Comparison of ENCODE assay signal across 16 cellular contexts in the genomic region with DNA sequence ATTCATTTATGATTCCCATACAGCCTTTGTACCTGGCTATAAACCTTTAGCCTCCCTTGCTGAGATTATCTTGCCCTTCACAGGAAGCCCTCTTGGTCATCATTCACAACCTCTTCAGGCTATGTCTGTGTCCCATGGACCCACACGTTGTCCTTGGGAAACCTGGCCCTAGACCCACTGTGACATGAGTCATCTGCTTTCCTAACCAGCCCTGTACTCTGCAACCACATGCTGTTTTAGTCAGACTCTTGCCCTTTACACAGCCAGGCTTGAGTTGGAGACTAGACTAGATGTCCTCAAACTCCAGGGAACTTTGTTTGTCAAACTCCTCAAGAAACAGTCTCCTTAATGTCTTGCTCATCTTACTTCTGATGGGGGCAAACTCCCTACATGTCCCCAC.
DNase-seq lines count a peak whose midpoint lies in the region; ATAC-seq and TF ChIP-seq lines count a peak whose summit lies in the region.
"Had no signal": no experiment of that assay in that cellular context is flagged by ENCODE, and none has a peak within 500 bp of the region (broad histone marks: within the 10 kb centered on the region; RNA-seq: fewer than 3 reads in every experiment).

No MANE protein-coding gene starts in this region.

- H3K36me3 ChIP-seq in HEK293 (ENCODE audit: control insufficient read depth in 2 of 2, insufficient read depth in 1 of 2, low read length in 2 of 2) (no peaks in the 10 kb centered on the region), psoas muscle (ENCODE audit: insufficient read depth in 1 of 2, low read depth in 1 of 2) (no peaks in the 10 kb centered on the region)
- H3K36me3 ChIP-seq: HAP-1, vagina had no signal

- no peaks in the 10 kb centered on the region for H3K27me3 ChIP-seq in psoas muscle (ENCODE audit: insufficient read depth in 3 of 3, low read length in 2 of 3)
- H3K27me3 ChIP-seq: vagina had no signal

- H3K27ac ChIP-seq in HEK293 (ENCODE audit: extremely low read depth, low read depth, low read length): no peak overlapping the region
- no peak overlapping the region for H3K27ac ChIP-seq in psoas muscle
- H3K27ac ChIP-seq: vagina had no signal

- DNase-seq in RPMI7951 (ENCODE audit: low read depth) (peak; percentile 31), fibroblast of mammary gland (ENCODE audit: low read depth) (peak; percentile 68), psoas muscle (peak in 1 of 2 donors; percentile 15), NOMO-1 treated with dmso at 0.1 percent for 144 hours (lab: John Stamatoyannopoulos, UW; ENCODE audit: unreplicated experiment) (no peak)
- no peak for DNase-seq in activated CD4-positive, alpha-beta T cell treated with anti-CD3 and anti-CD28 coated beads for 48 hours
- DNase-seq: activated effector memory CD4-positive, alpha-beta T cell treated with anti-CD3 and anti-CD28 coated beads, Interleukin-2, amount 50 U/mL, for 16 hours; CD4-positive, alpha-beta memory T cell; hypothalamus; stimulated activated naive CD4-positive, alpha-beta T cell treated with Interleukin-2 at 50 U/mL for 16 hours had no signal

- no peaks in the 10 kb centered on the region for H3K9me3 ChIP-seq in HEK293 (ENCODE audit: control insufficient read depth, insufficient read depth, low read depth, low read length)
- H3K9me3 ChIP-seq in psoas muscle: no peaks in the 10 kb centered on the region
- H3K9me3 ChIP-seq: HAP-1, vagina had no signal

- CTCF ChIA-PET in HEK293 (lab: Yijun Ruan, JAX): no interaction called here

- H3K4me3 ChIP-seq in HEK293 (ENCODE audit: low read depth, low read length) (no peak overlapping the region), fibroblast of mammary gland (ENCODE audit: control insufficient read depth, low read depth, low read length) (no peak overlapping the region), psoas muscle (no peak overlapping the region)
- H3K4me3 ChIP-seq: HAP-1, vagina had no signal

- intact Hi-C loops in psoas muscle (cut with DNase I): no loop called here

- H3K4me1 ChIP-seq in HEK293 (ENCODE audit: control insufficient read depth, insufficient read depth, low read length): no peaks in the 10 kb centered on the region
- H3K4me1 ChIP-seq in psoas muscle: no peaks in the 10 kb centered on the region
- H3K4me1 ChIP-seq: vagina had no signal

- POLR2A ChIA-PET in HEK293 (lab: Yijun Ruan, JAX): no interaction called here

- WGBS in psoas muscle, 3 donors: 17 to 26% (median 19%) methylated on average over 1 of the region's 1 CpG

- TF ChIP-seq CTCF in HEK293 (tag by site-specific recombination; IDR thresholded peaks at IDR 0.05) (no peak), fibroblast of mammary gland (conservative IDR thresholded peaks at IDR 0.05; ENCODE audit: control insufficient read depth, insufficient read depth, low read depth, low read length) (no peak), psoas muscle (IDR thresholded peaks at IDR 0.05) (no peak)

- ATAC-seq in psoas muscle (peak in 3 of 4 donors; percentile 52 to 63 (median 59)), GM18511 (IDR thresholded peaks at IDR 0.05; ENCODE audit: unreplicated experiment) (no peak)
- ATAC-seq: left lobe of liver, SK-N-SH treated with all-trans-retinoic acid at 6 μM for 48 hours, WTC11 had no signal

TF ChIP-seq in HEK293, 187 proteins besides CTCF, POLR2A, EP300 and RAD21:
- TF ChIP-seq KLF7 (tag by site-specific recombination; IDR thresholded peaks at IDR 0.05; ENCODE audit: borderline replicate concordance) (no peak), ZBTB20 (tag by site-specific recombination; IDR thresholded peaks at IDR 0.05) (peak; percentile 48; the same call in 1 of the 2 replicates), ZIC2 (tag by site-specific recombination; IDR thresholded peaks at IDR 0.05) (peak; percentile 23; the same call in 1 of the 2 replicates)

Comparison
In these comparisons a context has a peak if more than half of its experiments do, and no peak if none do; other contexts are left out.
1. DNase-seq: peak in RPMI7951 (single experiment) and fibroblast of mammary gland (single experiment); none in NOMO-1 treated with dmso at 0.1 percent for 144 hours (single experiment) and activated CD4-positive, alpha-beta T cell treated with anti-CD3 and anti-CD28 coated beads for 48 hours (single experiment).